Comparison of ENCODE assay signal across 26 cellular contexts in genomic region chr1:223068913-223069312, GRCh38.
"Had no signal": no experiment of that assay in that cellular context is flagged by ENCODE, and none has a peak within 500 bp of the region (broad histone marks: within the 10 kb centered on the region; RNA-seq: fewer than 3 reads in every experiment).

No MANE protein-coding gene starts in this region.

- H3K27me3 ChIP-seq: left lung, neural progenitor cell, right atrium auricular region, right lobe of liver, stomach, suprapubic skin, tibial nerve, vagina had no signal

- FAIRE-seq: islet of Langerhans, kidney, small intestine had no signal

- H3K36me3 ChIP-seq: left lung, lower lobe of right lung, neural progenitor cell, neutrophil, right atrium auricular region, right lobe of liver, spleen, stomach, suprapubic skin, thoracic aorta, tibial nerve, vagina had no signal

- H3K27ac ChIP-seq: left lung, lower lobe of right lung, neural progenitor cell, neutrophil, parathyroid adenoma, right atrium auricular region, right lobe of liver, spleen, stomach, suprapubic skin, thoracic aorta, tibial nerve, vagina had no signal

- DNase-seq: kidney; left colon; left lung; lower lobe of right lung; mammary epithelial cell; mesendoderm; naive B cell; natural killer cell; nephron progenitor cell; right lobe of liver; small intestine; spleen; stimulated activated CD4-positive, alpha-beta T cell treated with anti-CD3 and anti-CD28 coated beads, Interleukin-4, amount 100 ng/mL, for 4 hours; stimulated activated CD8-positive, alpha-beta memory T cell treated with anti-CD3 and anti-CD28 coated beads, Interleukin-4, amount 100 ng/mL, for 48 hours; stimulated activated naive B cell treated with anti-CD40 and anti-IgM and Interleukin-4, amounts not matched to agents 10 μg/mL and 1 μg/mL and 100 μg/mL, for 72 hours; stimulated activated naive CD8-positive, alpha-beta T cell treated with anti-CD3 and anti-CD28 coated beads, Interleukin-15, Interleukin-2, amounts not matched to agents 100 U/mL and 50 U/mL, for 24 hours; stomach had no signal

- H3K4me3 ChIP-seq: left lung, lower lobe of right lung, neural progenitor cell, right atrium auricular region, right lobe of liver, spleen, stomach, suprapubic skin, thoracic aorta, tibial nerve, vagina had no signal

- H3K9me3 ChIP-seq: left lung, lower lobe of right lung, neutrophil, right atrium auricular region, right lobe of liver, spleen, stomach, suprapubic skin, thoracic aorta, tibial nerve, vagina had no signal

- H3K4me1 ChIP-seq: left lung, lower lobe of right lung, neural progenitor cell, parathyroid adenoma, right atrium auricular region, right lobe of liver, spleen, stomach, suprapubic skin, vagina had no signal
